Comparison of ENCODE assay signal across 21 cellular contexts in genomic region chr12:33581613-33582122, GRCh38.
DNase-seq lines count a peak whose midpoint lies in the region; ATAC-seq, FAIRE-seq and TF ChIP-seq lines count a peak whose summit lies in the region.
"Had no signal": no experiment of that assay in that cellular context is flagged by ENCODE, and none has a peak within 500 bp of the region (broad histone marks: within the 10 kb centered on the region; RNA-seq: fewer than 3 reads in every experiment).

No MANE protein-coding gene starts in this region.

- no peak overlapping the region for H2BK15ac ChIP-seq in H9 (ENCODE audit: low read depth, low read length)

- no peaks in the 10 kb centered on the region; the same call in 1 of the 2 replicates for H3K27me3 Mint-ChIP-seq in H9 (ENCODE audit: low read depth)
- H3K27me3 Mint-ChIP-seq in neural progenitor cell (ENCODE audit: insufficient read depth, low read depth), result peaks cover 1% of the 10 kb centered on the region
- no peaks in the 10 kb centered on the region for H3K27me3 Mint-ChIP-seq in activated CD8-positive, alpha-beta T cell treated with anti-CD3 and anti-CD28 coated beads, Interleukin-2, amount 10 ng/mL, durations not matched to agents 7 days and 5 days (ENCODE audit: low read depth)
- H3K27me3 Mint-ChIP-seq: CD4-positive, alpha-beta memory T cell had no signal

- no peak overlapping the region for H4K5ac ChIP-seq in H9 (ENCODE audit: insufficient read length, low read depth, low read length)

- no peak overlapping the region for H3K14ac ChIP-seq in H9 (ENCODE audit: insufficient read depth, low read length)

- H3K4me2 ChIP-seq in H9 (ENCODE audit: insufficient read depth, insufficient read length, low read length) (no peak overlapping the region), K562 (ENCODE audit: insufficient read depth, low read length) (no peak overlapping the region), neural progenitor cell (no peak overlapping the region)
- H3K4me2 ChIP-seq: A549; BLaER1 treated with 17β-estradiol and CSF1 and Interleukin-3, amounts not matched to agents 10 nM and 100 nM had no signal

- peaks cover 2 to 13% of the 10 kb centered on the region in 2 experiments for H3K4me1 Mint-ChIP-seq in H9
- peaks cover 12% of the 10 kb centered on the region for H3K4me1 Mint-ChIP-seq in neural progenitor cell
- H3K4me1 Mint-ChIP-seq in activated CD8-positive, alpha-beta T cell treated with anti-CD3 and anti-CD28 coated beads, Interleukin-2, amount 10 ng/mL, durations not matched to agents 7 days and 5 days (ENCODE audit: low read depth), result no peaks in the 10 kb centered on the region
- H3K4me1 Mint-ChIP-seq: CD4-positive, alpha-beta memory T cell had no signal

- peak; percentile 15 for DNase-seq in COLO829 (ENCODE audit: low spot score)
- DNase-seq in H9, result no peak
- no peak for DNase-seq in K562 (ENCODE audit: extremely low read depth in 1 of 4, low spot score in 3 of 4)
- DNase-seq in neural progenitor cell (ENCODE audit: low spot score), result no peak
- no peak for DNase-seq in activated CD8-positive, alpha-beta T cell treated with anti-CD3 and anti-CD28 coated beads, Interleukin-2, amount 10 ng/mL, durations not matched to agents 7 days and 5 days
- no peak for DNase-seq in RWPE1 (ENCODE audit: low spot score)
- no peak for DNase-seq in mucosa of gallbladder (ENCODE audit: low spot score)
- DNase-seq: AML-193; Caco-2; CD4-positive, alpha-beta memory T cell; Karpas-422; NCI-H2029; NCI-H446; NCI-H526; NCI-H82; NK-92 treated with Interleukin-12 subunit alpha and Interleukin-12 subunit beta, amount 100 ng/mL, for 24 hours; SHP77 treated with DMSO at 0.1 percent for 48 hours had no signal

- H3K36me3 ChIP-seq in K562 (ENCODE audit: control insufficient read depth, insufficient read depth, low read length) (peaks cover 3% of the 10 kb centered on the region; the same call in 2 of the 3 replicates), neural progenitor cell (no peaks in the 10 kb centered on the region)
- H3K36me3 ChIP-seq: BLaER1 treated with 17β-estradiol and CSF1 and Interleukin-3, amounts not matched to agents 10 nM and 100 nM had no signal

- H3K9me3 Mint-ChIP-seq in H9, result peaks cover 0 to 3% of the 10 kb centered on the region in 2 experiments; a peak in 3 of 5 replicates
- H3K9me3 Mint-ChIP-seq in neural progenitor cell, result peaks cover 15% of the 10 kb centered on the region
- H3K9me3 Mint-ChIP-seq in activated CD8-positive, alpha-beta T cell treated with anti-CD3 and anti-CD28 coated beads, Interleukin-2, amount 10 ng/mL, durations not matched to agents 7 days and 5 days (ENCODE audit: insufficient read depth), result peaks cover 12% of the 10 kb centered on the region

- intact Hi-C loops in K562 (cut with micrococcal nuclease), result no loop called here

- no peak overlapping the region for H3K23ac ChIP-seq in H9 (ENCODE audit: insufficient read length, low read depth, low read length)

- H3K56ac ChIP-seq in H9 (ENCODE audit: insufficient read length, low read depth, low read length), result no peak overlapping the region

- CTCF ChIA-PET in K562 (lab: Yijun Ruan, JAX; ENCODE audit: low intra/inter-chr PET ratio), result no interaction called here
- CTCF ChIA-PET in activated CD8-positive, alpha-beta T cell treated with anti-CD3 and anti-CD28 coated beads, Interleukin-2, amount 10 ng/mL, durations not matched to agents 7 days and 5 days (lab: Charles Lee), result no interaction called here
- CTCF ChIA-PET in RWPE1 (lab: Yijun Ruan, JAX), result no interaction called here

- no peak overlapping the region for H2BK20ac ChIP-seq in H9 (ENCODE audit: low read depth, low read length, poor library complexity, severe bottlenecking)

- no peak for FAIRE-seq in K562 (lab: Jason Lieb, UNC)
- FAIRE-seq: A549 had no signal

- WGBS in H9 (ENCODE audit: extremely low coverage, insufficient read length, low lambda C conversion rate), result no CpG with 5 or more reads among the region's 5 CpGs
- 58% methylated on average over 5 of the region's 5 CpGs for WGBS in K562 (ENCODE audit: insufficient coverage, low coverage, missing lambda C conversion rate)

- no peak for TF ChIP-seq EP300 in K562 (IDR thresholded peaks at IDR 0.05; ENCODE audit: low read length)

- H3K79me1 ChIP-seq in H9 (ENCODE audit: insufficient read depth, low read depth, low read length, poor library complexity, severe bottlenecking), result no peaks in the 10 kb centered on the region

- no peak overlapping the region for H3K9ac ChIP-seq in H9 (ENCODE audit: extremely low read depth, insufficient read length, low read length)
- H3K9ac ChIP-seq in K562 (ENCODE audit: insufficient read depth in 1 of 2, low read depth in 2 of 2, low read length in 2 of 2), result no peak overlapping the region
- H3K9ac ChIP-seq in neural progenitor cell, result no peak overlapping the region
- H3K9ac ChIP-seq: BLaER1 treated with 17β-estradiol and CSF1 and Interleukin-3, amounts not matched to agents 10 nM and 100 nM had no signal

- no peak for TF ChIP-seq RAD21 in K562 (CRISPR knock-in tag; conservative IDR thresholded peaks at IDR 0.05 in 1 of 2, IDR thresholded peaks at IDR 0.05 in 1 of 2)

- H2BK5ac ChIP-seq in H9 (ENCODE audit: insufficient read length, low read length), result no peak overlapping the region

- peak overlapping the region; percentile 69 for H2AFZ ChIP-seq in H9 (ENCODE audit: low read length)
- peak overlapping the region; percentile 76 for H2AFZ ChIP-seq in K562 (ENCODE audit: low read depth, low read length)
- H2AFZ ChIP-seq in neural progenitor cell (replicated peaks), result peak overlapping the region; percentile 55

- no TSS peak for BruUV-seq in K562 (replicated peaks; lab: Mats Ljungman, UMichigan)

- H3K36me3 Mint-ChIP-seq in H9 (ENCODE audit: insufficient read depth in 1 of 3, low read depth in 3 of 3), result peaks cover 0 to 5% (median 0%) of the 10 kb centered on the region in 3 experiments; a peak in 3 of 7 replicates
- no peaks in the 10 kb centered on the region for H3K36me3 Mint-ChIP-seq in neural progenitor cell
- no peaks in the 10 kb centered on the region for H3K36me3 Mint-ChIP-seq in activated CD8-positive, alpha-beta T cell treated with anti-CD3 and anti-CD28 coated beads, Interleukin-2, amount 10 ng/mL, durations not matched to agents 7 days and 5 days (ENCODE audit: low read depth)
- H3K36me3 Mint-ChIP-seq: CD4-positive, alpha-beta memory T cell had no signal

- TF ChIP-seq CTCF in H9 (conservative IDR thresholded peaks at IDR 0.05) (no peak), K562 (IDR thresholded peaks at IDR 0.05 in 2 of 3, conservative IDR thresholded peaks at IDR 0.05 in 1 of 3; ENCODE audit: insufficient read depth in 2 of 3, low read depth in 1 of 3, low read length in 3 of 3) (no peak), neural progenitor cell (IDR thresholded peaks at IDR 0.05) (no peak), RWPE1 (conservative IDR thresholded peaks at IDR 0.05; ENCODE audit: low read depth) (no peak)

- H3K9me1 ChIP-seq in K562 (ENCODE audit: control insufficient read depth, insufficient read depth, low read length), result no peaks in the 10 kb centered on the region

- H3K4me3 ChIP-seq in K562 (no peak overlapping the region), neural progenitor cell (no peak overlapping the region)
- H3K4me3 ChIP-seq: A549; BLaER1 treated with 17β-estradiol and CSF1 and Interleukin-3, amounts not matched to agents 10 nM and 100 nM; SK-N-MC had no signal

- in situ Hi-C loops in K562 (cut with MboI), result no loop called here

- POLR2A ChIA-PET in K562 (lab: Yijun Ruan, JAX), result no interaction called here
- POLR2A ChIA-PET in activated CD8-positive, alpha-beta T cell treated with anti-CD3 and anti-CD28 coated beads, Interleukin-2, amount 10 ng/mL, durations not matched to agents 7 days and 5 days (lab: Charles Lee), result no interaction called here
- POLR2A ChIA-PET in RWPE1 (lab: Yijun Ruan, JAX; ENCODE audit: low non-redundant PET), result no interaction called here

- H2BK12ac ChIP-seq in H9 (ENCODE audit: insufficient read length, low read depth, low read length), result no peak overlapping the region

- H3K23me2 ChIP-seq in H9 (ENCODE audit: insufficient read length, low read depth, low read length, poor library complexity, severe bottlenecking), result no peaks in the 10 kb centered on the region

- no peaks in the 10 kb centered on the region for H3F3A ChIP-seq in neural progenitor cell (ENCODE audit: low read depth)

- no peak overlapping the region for H3T11ph ChIP-seq in H9 (ENCODE audit: low read length)

- H3K79me2 ChIP-seq in H9 (ENCODE audit: insufficient read depth, low read length), result no peaks in the 10 kb centered on the region
- H3K79me2 ChIP-seq in K562 (ENCODE audit: control insufficient read depth, insufficient read depth, low read length), result no peaks in the 10 kb centered on the region
- H3K79me2 ChIP-seq in neural progenitor cell (ENCODE audit: low read depth), result no peaks in the 10 kb centered on the region

- H4K8ac ChIP-seq in H9 (replicated peaks; ENCODE audit: insufficient read length, low read depth, low read length), result no peak overlapping the region

- no peak overlapping the region for H2AK5ac ChIP-seq in H9 (ENCODE audit: insufficient read length, low read length)

- ATAC-seq in K562, result no peak
- ATAC-seq in activated CD8-positive, alpha-beta T cell treated with anti-CD3 and anti-CD28 coated beads, Interleukin-2, amount 10 ng/mL, durations not matched to agents 7 days and 5 days, result no peak
- ATAC-seq: A549, Panc1 had no signal

- H3K18ac ChIP-seq in H9 (ENCODE audit: insufficient read length, low read depth, low read length), result no peak overlapping the region

- H4K91ac ChIP-seq in H9 (ENCODE audit: insufficient read length, low read depth, low read length), result no peak overlapping the region

- H3K27ac ChIP-seq in H9 (ENCODE audit: insufficient read length, low read depth, low read length) (no peak overlapping the region), K562 (ENCODE audit: extremely low read depth, low read depth, low read length) (no peak overlapping the region), neural progenitor cell (no peak overlapping the region), RWPE1 (no peak overlapping the region)
- H3K27ac ChIP-seq: A549; BLaER1 treated with 17β-estradiol and CSF1 and Interleukin-3, amounts not matched to agents 10 nM and 100 nM; SK-N-MC had no signal

- H3K4ac ChIP-seq in H9 (ENCODE audit: low read depth, low read length), result no peak overlapping the region

- H4K20me1 ChIP-seq in H9 (ENCODE audit: control insufficient read depth, insufficient read depth, insufficient read length), result no peaks in the 10 kb centered on the region
- no peaks in the 10 kb centered on the region for H4K20me1 ChIP-seq in K562 (replicated peaks; ENCODE audit: control insufficient read depth, insufficient read depth, low read length)
- no peaks in the 10 kb centered on the region for H4K20me1 ChIP-seq in neural progenitor cell (ENCODE audit: low read depth)
- H4K20me1 ChIP-seq: BLaER1 treated with 17β-estradiol and CSF1 and Interleukin-3, amounts not matched to agents 10 nM and 100 nM had no signal

- TF ChIP-seq POLR2A in K562 (conservative IDR thresholded peaks at IDR 0.05), result no peak

- H3K4me1 ChIP-seq in H9 (ENCODE audit: insufficient read depth, low read length), result no peaks in the 10 kb centered on the region
- peaks cover 0 to 2% of the 10 kb centered on the region in 2 experiments; a peak in 4 of 5 replicates for H3K4me1 ChIP-seq in K562 (replicated peaks in 1 of 2; ENCODE audit: control insufficient read depth in 2 of 2, insufficient read depth in 2 of 2, low read length in 2 of 2)
- no peaks in the 10 kb centered on the region for H3K4me1 ChIP-seq in neural progenitor cell
- H3K4me1 ChIP-seq: A549, Caco-2 had no signal

- H3K9me3 ChIP-seq in H9 (ENCODE audit: control insufficient read depth, low read depth, low read length) (no peaks in the 10 kb centered on the region), K562 (replicated peaks; ENCODE audit: control insufficient read depth, insufficient read depth, low read depth, low read length) (peaks cover 11% of the 10 kb centered on the region), neural progenitor cell (ENCODE audit: low read depth) (no peaks in the 10 kb centered on the region)
- H3K9me3 ChIP-seq: A549; BLaER1 treated with 17β-estradiol and CSF1 and Interleukin-3, amounts not matched to agents 10 nM and 100 nM; Caco-2 had no signal

- H3K27me3 ChIP-seq in H9 (ENCODE audit: insufficient read depth, low read length), result no peaks in the 10 kb centered on the region
- H3K27me3 ChIP-seq in K562 (ENCODE audit: control insufficient read depth in 2 of 2, insufficient read depth in 2 of 2, low read length in 2 of 2), result no peaks in the 10 kb centered on the region
- H3K27me3 ChIP-seq in neural progenitor cell, result no peaks in the 10 kb centered on the region
- H3K27me3 ChIP-seq: BLaER1 treated with 17β-estradiol and CSF1 and Interleukin-3, amounts not matched to agents 10 nM and 100 nM had no signal

- H3K4me3 Mint-ChIP-seq in H9 (no peak overlapping the region), neural progenitor cell (no peak overlapping the region)
- no peak overlapping the region for H3K4me3 Mint-ChIP-seq in activated CD8-positive, alpha-beta T cell treated with anti-CD3 and anti-CD28 coated beads, Interleukin-2, amount 10 ng/mL, durations not matched to agents 7 days and 5 days
- H3K4me3 Mint-ChIP-seq: CD4-positive, alpha-beta memory T cell had no signal

- no peak overlapping the region for H2BK120ac ChIP-seq in H9 (ENCODE audit: low read depth, low read length, poor library complexity, severe bottlenecking)

- H3K27ac Mint-ChIP-seq in H9, result no peak overlapping the region
- H3K27ac Mint-ChIP-seq in neural progenitor cell, result no peak overlapping the region
- H3K27ac Mint-ChIP-seq in activated CD8-positive, alpha-beta T cell treated with anti-CD3 and anti-CD28 coated beads, Interleukin-2, amount 10 ng/mL, durations not matched to agents 7 days and 5 days, result no peak overlapping the region
- H3K27ac Mint-ChIP-seq: CD4-positive, alpha-beta memory T cell had no signal
